ENCODE assay signal across 1 cellular context in genomic region chr2:150319632-150320555, GRCh38.
TF ChIP-seq lines count a peak whose summit lies in the region.

No MANE protein-coding gene starts in this region.

TF ChIP-seq in HEK293, 187 proteins besides CTCF, POLR2A, EP300 and RAD21 (continued from another document):
- TF ChIP-seq ZBTB11 (tag by site-specific recombination; conservative IDR thresholded peaks at IDR 0.05; ENCODE audit: low read depth) (peak; percentile 39; the same call in 1 of the 2 replicates), ZNF518A (tag by site-specific recombination; conservative IDR thresholded peaks at IDR 0.05; ENCODE audit: low read depth) (peak; percentile 36; the same call in 1 of the 2 replicates), KLF9 (tag by site-specific recombination; IDR thresholded peaks at IDR 0.05; ENCODE audit: low read depth) (no peak), GLI2 (tag by site-specific recombination; IDR thresholded peaks at IDR 0.05; ENCODE audit: borderline replicate concordance, low read depth) (no peak), ZNF10 (tag by site-specific recombination; IDR thresholded peaks at IDR 0.05) (no peak), ZNF561 (tag by site-specific recombination; IDR thresholded peaks at IDR 0.05; ENCODE audit: borderline replicate concordance) (no peak), ZNF140 (tag by site-specific recombination; IDR thresholded peaks at IDR 0.05) (peak; percentile 34; the same call in 1 of the 2 replicates), ZNF560 (tag by site-specific recombination; IDR thresholded peaks at IDR 0.05; ENCODE audit: borderline replicate concordance) (0 out of 2 replicates have a peak, but pooled peaks have one; percentile 10), KLF8 (tag by site-specific recombination; IDR thresholded peaks at IDR 0.05) (no peak), ZFP69B (tag by site-specific recombination; IDR thresholded peaks at IDR 0.05) (no peak), ZNF426 (tag by site-specific recombination; IDR thresholded peaks at IDR 0.05) (peak; percentile 47), ZNF394 (tag by site-specific recombination; IDR thresholded peaks at IDR 0.05; ENCODE audit: borderline replicate concordance) (peak; percentile 68; the same call in 1 of the 2 replicates)
- TF ChIP-seq, protein P1, sequence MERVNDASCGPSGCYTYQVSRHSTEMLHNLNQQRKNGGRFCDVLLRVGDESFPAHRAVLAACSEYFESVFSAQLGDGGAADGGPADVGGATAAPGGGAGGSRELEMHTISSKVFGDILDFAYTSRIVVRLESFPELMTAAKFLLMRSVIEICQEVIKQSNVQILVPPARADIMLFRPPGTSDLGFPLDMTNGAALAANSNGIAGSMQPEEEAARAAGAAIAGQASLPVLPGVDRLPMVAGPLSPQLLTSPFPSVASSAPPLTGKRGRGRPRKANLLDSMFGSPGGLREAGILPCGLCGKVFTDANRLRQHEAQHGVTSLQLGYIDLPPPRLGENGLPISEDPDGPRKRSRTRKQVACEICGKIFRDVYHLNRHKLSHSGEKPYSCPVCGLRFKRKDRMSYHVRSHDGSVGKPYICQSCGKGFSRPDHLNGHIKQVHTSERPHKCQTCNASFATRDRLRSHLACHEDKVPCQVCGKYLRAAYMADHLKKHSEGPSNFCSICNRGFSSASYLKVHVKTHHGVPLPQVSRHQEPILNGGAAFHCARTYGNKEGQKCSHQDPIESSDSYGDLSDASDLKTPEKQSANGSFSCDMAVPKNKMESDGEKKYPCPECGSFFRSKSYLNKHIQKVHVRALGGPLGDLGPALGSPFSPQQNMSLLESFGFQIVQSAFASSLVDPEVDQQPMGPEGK (tag by site-specific recombination; IDR thresholded peaks at IDR 0.05) = no peak
